Comparison of ENCODE assay signal across 9 cellular contexts in the genomic region with DNA sequence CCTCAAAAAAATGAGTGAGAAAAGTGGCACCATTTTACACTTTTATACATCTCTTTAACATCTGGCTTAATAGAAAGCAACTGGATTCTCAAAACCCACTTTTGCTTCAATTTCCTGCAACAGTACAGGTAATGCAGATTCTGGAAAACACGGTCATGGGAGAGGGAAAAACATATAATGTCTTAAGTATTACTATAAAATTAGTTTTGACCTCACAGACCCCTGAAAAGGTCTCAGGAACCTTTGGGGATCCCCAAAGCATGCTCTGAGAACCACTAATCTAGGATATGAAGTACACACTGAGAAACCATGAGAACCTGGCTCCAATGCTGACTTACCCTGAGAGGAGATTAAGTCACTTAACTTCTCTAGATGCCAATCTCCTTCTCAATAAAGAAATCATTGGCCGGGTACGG.
DNase-seq lines count a peak whose midpoint lies in the region; ATAC-seq and TF ChIP-seq lines count a peak whose summit lies in the region.
"Had no signal": no experiment of that assay in that cellular context is flagged by ENCODE, and none has a peak within 500 bp of the region (broad histone marks: within the 10 kb centered on the region; RNA-seq: fewer than 3 reads in every experiment).

No MANE protein-coding gene starts in this region.

- peak; percentile 59 for ATAC-seq in HG02759 (IDR thresholded peaks at IDR 0.05; ENCODE audit: unreplicated experiment)

- no peak overlapping the region for H2AK5ac ChIP-seq in H9 (ENCODE audit: insufficient read length, low read length)

- peaks cover 7% of the 10 kb centered on the region for H3K36me3 Mint-ChIP-seq in activated naive CD4-positive, alpha-beta T cell treated with anti-CD3 and anti-CD28 coated beads, Interleukin-2, amount 10 ng/mL, durations not matched to agents 7 days and 5 days
- peaks cover 9% of the 10 kb centered on the region for H3K36me3 Mint-ChIP-seq in stimulated activated naive CD8-positive, alpha-beta T cell treated with anti-CD3 and anti-CD28 coated beads, Interleukin-15, Interleukin-2, amounts not matched to agents 100 ng/mL and 50 ng/mL, for 24 hours (ENCODE audit: low read depth)
- peaks cover 0 to 4% (median 0%) of the 10 kb centered on the region in 3 experiments; a peak in 1 of 7 replicates for H3K36me3 Mint-ChIP-seq in H9 (ENCODE audit: insufficient read depth in 1 of 3, low read depth in 3 of 3)

- peak overlapping the region; percentile 55 for H3K4me2 ChIP-seq in MM.1S (ENCODE audit: low read depth, low read length)
- H3K4me2 ChIP-seq in H9 (ENCODE audit: insufficient read depth, insufficient read length, low read length): no peak overlapping the region

- H2BK5ac ChIP-seq in H9 (ENCODE audit: insufficient read length, low read length): no peak overlapping the region

- DNase-seq in activated naive CD4-positive, alpha-beta T cell treated with anti-CD3 and anti-CD28 coated beads, Interleukin-2, amount 10 ng/mL, durations not matched to agents 7 days and 5 days: no peak
- DNase-seq in activated naive CD4-positive, alpha-beta T cell treated with Interleukin-2 at 50 U/mL for 16 hours: no peak
- peak; percentile 34 for DNase-seq in MM.1S
- no peak for DNase-seq in SK-N-DZ (ENCODE audit: low spot score)
- no peak for DNase-seq in amygdala (lab: John Stamatoyannopoulos, UW)
- no peak for DNase-seq in H9
- DNase-seq: BE2C had no signal

- H3K27me3 ChIP-seq in MM.1S (replicated peaks; ENCODE audit: insufficient read depth, low read length): no peaks in the 10 kb centered on the region
- no peaks in the 10 kb centered on the region for H3K27me3 ChIP-seq in H9 (ENCODE audit: insufficient read depth, low read length)
- H3K27me3 ChIP-seq: BE2C had no signal

- H3K18ac ChIP-seq in H9 (ENCODE audit: insufficient read length, low read depth, low read length): no peak overlapping the region

- no peaks in the 10 kb centered on the region for H3K36me3 ChIP-seq in MM.1S (replicated peaks; ENCODE audit: insufficient read depth, low read length)
- H3K36me3 ChIP-seq: BE2C had no signal

- no peak overlapping the region for H3K4me3 Mint-ChIP-seq in activated naive CD4-positive, alpha-beta T cell treated with anti-CD3 and anti-CD28 coated beads, Interleukin-2, amount 10 ng/mL, durations not matched to agents 7 days and 5 days
- no peak overlapping the region for H3K4me3 Mint-ChIP-seq in stimulated activated naive CD8-positive, alpha-beta T cell treated with anti-CD3 and anti-CD28 coated beads, Interleukin-15, Interleukin-2, amounts not matched to agents 100 ng/mL and 50 ng/mL, for 24 hours
- no peak overlapping the region for H3K4me3 Mint-ChIP-seq in H9

- no peak overlapping the region for H4K5ac ChIP-seq in H9 (ENCODE audit: insufficient read length, low read depth, low read length)

- no peak overlapping the region for H3K56ac ChIP-seq in H9 (ENCODE audit: insufficient read length, low read depth, low read length)

- no peak overlapping the region for H3K23ac ChIP-seq in H9 (ENCODE audit: insufficient read length, low read depth, low read length)

- H3T11ph ChIP-seq in H9 (ENCODE audit: low read length): no peak overlapping the region

- no peak overlapping the region for H2BK20ac ChIP-seq in H9 (ENCODE audit: low read depth, low read length, poor library complexity, severe bottlenecking)

- H3K4ac ChIP-seq in H9 (ENCODE audit: low read depth, low read length): no peak overlapping the region

- peaks cover 2% of the 10 kb centered on the region for H3K23me2 ChIP-seq in H9 (ENCODE audit: insufficient read length, low read depth, low read length, poor library complexity, severe bottlenecking)

- H3K9me2 ChIP-seq in MM.1S (replicated peaks; ENCODE audit: insufficient read depth, low read length): no peaks in the 10 kb centered on the region

- H4K91ac ChIP-seq in H9 (ENCODE audit: insufficient read length, low read depth, low read length): no peak overlapping the region

- no peak overlapping the region for H2BK12ac ChIP-seq in H9 (ENCODE audit: insufficient read length, low read depth, low read length)

- H2AFZ ChIP-seq in MM.1S (ENCODE audit: low read length): no peak overlapping the region
- no peak overlapping the region for H2AFZ ChIP-seq in H9 (ENCODE audit: low read length)

- no peak overlapping the region for H3K4me3 ChIP-seq in MM.1S (ENCODE audit: low read length)

- H3K79me1 ChIP-seq in H9 (ENCODE audit: insufficient read depth, low read depth, low read length, poor library complexity, severe bottlenecking): peaks cover 5% of the 10 kb centered on the region

- TF ChIP-seq CTCF in MM.1S (IDR thresholded peaks at IDR 0.05; ENCODE audit: low read length) (no peak), H9 (conservative IDR thresholded peaks at IDR 0.05) (no peak)

- H3K4me1 ChIP-seq in MM.1S (ENCODE audit: low read length) (peaks cover 53% of the 10 kb centered on the region), H9 (ENCODE audit: insufficient read depth, low read length) (no peaks in the 10 kb centered on the region; the same call in 1 of the 2 replicates)

- no CpG with 5 or more reads among the region's 3 CpGs for WGBS in H9 (ENCODE audit: extremely low coverage, insufficient read length, low lambda C conversion rate)

- H3F3A ChIP-seq in MM.1S (ENCODE audit: insufficient read depth, low read length): peaks cover 29% of the 10 kb centered on the region

- H3K9ac ChIP-seq in MM.1S (ENCODE audit: low read length): peak overlapping the region; percentile 47; the same call in 1 of the 2 replicates
- no peak overlapping the region for H3K9ac ChIP-seq in H9 (ENCODE audit: extremely low read depth, insufficient read length, low read length)

- H4K20me1 ChIP-seq in MM.1S (ENCODE audit: insufficient read depth, low read length) (no peaks in the 10 kb centered on the region), H9 (ENCODE audit: control insufficient read depth, insufficient read depth, insufficient read length) (no peaks in the 10 kb centered on the region)

- no peak overlapping the region for H3K14ac ChIP-seq in H9 (ENCODE audit: insufficient read depth, low read length)

- CTCF ChIA-PET in activated naive CD4-positive, alpha-beta T cell treated with anti-CD3 and anti-CD28 coated beads, Interleukin-2, amount 10 ng/mL, durations not matched to agents 7 days and 5 days (lab: Charles Lee): interaction anchor here (0.7 to 1.0 kb wide), 2 partner anchors 12 to 41 kb away, joined by 3 read pairs; no protein-coding TSS in a partner anchor

- H2BK120ac ChIP-seq in H9 (ENCODE audit: low read depth, low read length, poor library complexity, severe bottlenecking): no peak overlapping the region

- H3K79me2 ChIP-seq in MM.1S (ENCODE audit: low read length) (peaks cover 81% of the 10 kb centered on the region), H9 (ENCODE audit: insufficient read depth, low read length) (peaks cover 7% of the 10 kb centered on the region; the same call in 1 of the 2 replicates)

- H3K27ac ChIP-seq in MM.1S (ENCODE audit: low read length) (peak overlapping the region; percentile 95), H9 (ENCODE audit: insufficient read length, low read depth, low read length) (no peak overlapping the region)

- no peak overlapping the region for H4K8ac ChIP-seq in H9 (replicated peaks; ENCODE audit: insufficient read length, low read depth, low read length)

- H3K9me3 ChIP-seq in MM.1S (replicated peaks; ENCODE audit: insufficient read depth, low read length) (no peaks in the 10 kb centered on the region), H9 (ENCODE audit: control insufficient read depth, low read depth, low read length) (no peaks in the 10 kb centered on the region)
- H3K9me3 ChIP-seq: BE2C had no signal

- H3K9me3 Mint-ChIP-seq in activated naive CD4-positive, alpha-beta T cell treated with anti-CD3 and anti-CD28 coated beads, Interleukin-2, amount 10 ng/mL, durations not matched to agents 7 days and 5 days: no peaks in the 10 kb centered on the region
- no peaks in the 10 kb centered on the region for H3K9me3 Mint-ChIP-seq in stimulated activated naive CD8-positive, alpha-beta T cell treated with anti-CD3 and anti-CD28 coated beads, Interleukin-15, Interleukin-2, amounts not matched to agents 100 ng/mL and 50 ng/mL, for 24 hours
- H3K9me3 Mint-ChIP-seq in H9: no peaks in the 10 kb centered on the region

- H2BK15ac ChIP-seq in H9 (ENCODE audit: low read depth, low read length): no peak overlapping the region

- peak overlapping the region; percentile 67 for H3K27ac Mint-ChIP-seq in activated naive CD4-positive, alpha-beta T cell treated with anti-CD3 and anti-CD28 coated beads, Interleukin-2, amount 10 ng/mL, durations not matched to agents 7 days and 5 days
- H3K27ac Mint-ChIP-seq in stimulated activated naive CD8-positive, alpha-beta T cell treated with anti-CD3 and anti-CD28 coated beads, Interleukin-15, Interleukin-2, amounts not matched to agents 100 ng/mL and 50 ng/mL, for 24 hours: peak overlapping the region; percentile 63
- H3K27ac Mint-ChIP-seq in H9: no peak overlapping the region

- H3K27me3 Mint-ChIP-seq in activated naive CD4-positive, alpha-beta T cell treated with anti-CD3 and anti-CD28 coated beads, Interleukin-2, amount 10 ng/mL, durations not matched to agents 7 days and 5 days: no peaks in the 10 kb centered on the region
- no peaks in the 10 kb centered on the region for H3K27me3 Mint-ChIP-seq in stimulated activated naive CD8-positive, alpha-beta T cell treated with anti-CD3 and anti-CD28 coated beads, Interleukin-15, Interleukin-2, amounts not matched to agents 100 ng/mL and 50 ng/mL, for 24 hours
- H3K27me3 Mint-ChIP-seq in H9 (ENCODE audit: low read depth): no peaks in the 10 kb centered on the region

- H3K4me1 Mint-ChIP-seq in activated naive CD4-positive, alpha-beta T cell treated with anti-CD3 and anti-CD28 coated beads, Interleukin-2, amount 10 ng/mL, durations not matched to agents 7 days and 5 days: peaks cover 47% of the 10 kb centered on the region
- H3K4me1 Mint-ChIP-seq in stimulated activated naive CD8-positive, alpha-beta T cell treated with anti-CD3 and anti-CD28 coated beads, Interleukin-15, Interleukin-2, amounts not matched to agents 100 ng/mL and 50 ng/mL, for 24 hours (ENCODE audit: low read depth): peaks cover 57% of the 10 kb centered on the region
- H3K4me1 Mint-ChIP-seq in H9: peaks cover 10 to 14% of the 10 kb centered on the region in 2 experiments

Comparison
In these comparisons a context has a peak if more than half of its experiments do, and no peak if none do; other contexts are left out.
1. H3K27ac Mint-ChIP-seq: peak in activated naive CD4-positive, alpha-beta T cell treated with anti-CD3 and anti-CD28 coated beads, Interleukin-2, amount 10 ng/mL, durations not matched to agents 7 days and 5 days (single experiment) and stimulated activated naive CD8-positive, alpha-beta T cell treated with anti-CD3 and anti-CD28 coated beads, Interleukin-15, Interleukin-2, amounts not matched to agents 100 ng/mL and 50 ng/mL, for 24 hours (single experiment); none in H9 (0 of 3).